ENCODE assay signal across 33 cellular contexts in the genomic region with DNA sequence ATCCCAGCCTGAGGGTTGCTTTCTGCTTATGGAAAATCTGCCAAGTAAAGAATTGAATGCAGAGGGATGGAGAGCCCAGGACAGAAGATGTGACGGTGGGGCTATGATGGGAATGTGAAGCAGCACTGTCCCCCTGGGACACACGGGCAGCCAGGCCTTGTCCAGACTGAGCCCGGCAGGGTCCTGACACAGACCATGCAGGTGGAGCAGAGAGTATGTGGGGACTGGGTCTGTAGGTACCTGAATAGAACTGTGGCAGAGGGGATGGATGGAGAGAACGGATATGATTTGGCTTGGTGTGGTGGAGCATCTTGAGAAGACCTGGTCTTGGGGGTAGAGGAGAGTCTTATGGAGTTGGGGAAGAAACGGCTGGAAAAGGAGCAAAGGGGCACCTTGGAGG. TPM values are rescaled to one million over a fixed set of nuclear protein-coding genes. Genes with fewer than 3 reads are reported as not detected.
"Had no signal": no experiment of that assay in that cellular context is flagged by ENCODE, and none has a peak within 500 bp of the region (broad histone marks: within the 10 kb centered on the region; RNA-seq: fewer than 3 reads in every experiment).

No MANE protein-coding gene starts in this region.

- H3K4me1 ChIP-seq: SJSA1 had no signal

- H3K27ac ChIP-seq: brain microvascular endothelial cell, KMS-11, SJSA1 had no signal

- H3K36me3 Mint-ChIP-seq: activated naive CD4-positive, alpha-beta T cell treated with anti-CD3 and anti-CD28 coated beads, Interleukin-2, amount 10 ng/mL, durations not matched to agents 7 days and 5 days; activated naive CD8-positive, alpha-beta T cell had no signal

- H3K36me3 ChIP-seq: brain microvascular endothelial cell, SJSA1 had no signal

- H3K27me3 ChIP-seq: SJSA1 had no signal

- H3K27me3 Mint-ChIP-seq: activated CD4-positive, alpha-beta T cell treated with anti-CD3 and anti-CD28 coated beads, Interleukin-2, amount 10 ng/mL, durations not matched to agents 24 days and 14 days; activated naive CD4-positive, alpha-beta T cell treated with anti-CD3 and anti-CD28 coated beads, Interleukin-2, amount 10 ng/mL, durations not matched to agents 7 days and 5 days; activated naive CD8-positive, alpha-beta T cell; activated naive CD8-positive, alpha-beta T cell treated with anti-CD3 and anti-CD28 coated beads, Interleukin-2, amount 50 U/mL, for 24 hours had no signal

- H3K4me3 Mint-ChIP-seq: activated CD4-positive, alpha-beta T cell treated with anti-CD3 and anti-CD28 coated beads, Interleukin-2, amount 10 ng/mL, durations not matched to agents 24 days and 14 days; activated naive CD4-positive, alpha-beta T cell treated with anti-CD3 and anti-CD28 coated beads, Interleukin-2, amount 10 ng/mL, durations not matched to agents 7 days and 5 days; activated naive CD8-positive, alpha-beta T cell; activated naive CD8-positive, alpha-beta T cell treated with anti-CD3 and anti-CD28 coated beads, Interleukin-2, amount 50 U/mL, for 24 hours; activated T-cell treated with anti-CD3 and anti-CD28 coated beads, Interleukin-2, amount 50 U/mL, for 4 hours; activated T-helper 1 cell treated with anti-CD3 and anti-CD28 coated beads, Interleukin-12 subunit alpha, Interleukin-12 subunit beta, Interleukin-2, Interleukin-4 antibody, amounts not matched to agents 30 ng/mL and 10 ng/mL and 1 ng/mL, durations not matched to agents 14 hours and 24 hours and 36 hours; T-helper 1 cell treated with Interleukin-12 subunit alpha and Interleukin-12 subunit beta and Interleukin-4 antibody, amounts not matched to agents 30 μg/mL and 1 μg/mL, for 36 hours; T-helper 2 cell treated with Interferon-gamma antibody and Interleukin-4, amounts not matched to agents 5 μg/mL and 100 μg/mL, for 36 hours had no signal

- DNase-seq: activated CD4-positive, alpha-beta T cell treated with anti-CD3 and anti-CD28 coated beads, Interleukin-2, amount 10 ng/mL, durations not matched to agents 24 days and 14 days; activated CD4-positive, alpha-beta T cell treated with anti-CD3 and anti-CD28 coated beads, Interleukin-2, amount 50 U/mL, for 48 hours; activated effector memory CD4-positive, alpha-beta T cell treated with Interleukin-2 at 50 U/mL for 16 hours; activated naive CD4-positive, alpha-beta T cell treated with anti-CD3 and anti-CD28 coated beads, Interleukin-2, amount 10 ng/mL, durations not matched to agents 7 days and 5 days; activated naive CD8-positive, alpha-beta T cell treated with anti-CD3 and anti-CD28 coated beads, Interleukin-2, amount 50 U/mL, for 24 hours; activated T-cell treated with anti-CD3 and anti-CD28 coated beads for 4 hours; activated T-cell treated with anti-CD3 and anti-CD28 coated beads, Interleukin-2, amount 50 U/mL, for 4 hours; anterior cingulate cortex; central memory CD4-positive, alpha-beta T cell; MM.1S; NCI-H1092 treated with DMSO at 0.1 percent for 48 hours; NCI-H1417; NCI-H146; NCI-H187; NCI-H2029 treated with DMSO at 0.1 percent for 48 hours; NCI-H2107; NCI-H2171; NCI-H510A; NCI-H526; NCI-H748 treated with DMSO at 0.1 percent for 48 hours; NK-92 treated with Interleukin-12 subunit alpha and Interleukin-12 subunit beta, amount 100 ng/mL, for 24 hours; SHP77 treated with DMSO at 0.1 percent for 48 hours; SK-N-SH had no signal

- H3K4me1 Mint-ChIP-seq: activated CD4-positive, alpha-beta T cell treated with anti-CD3 and anti-CD28 coated beads, Interleukin-2, amount 10 ng/mL, durations not matched to agents 24 days and 14 days; activated naive CD4-positive, alpha-beta T cell treated with anti-CD3 and anti-CD28 coated beads, Interleukin-2, amount 10 ng/mL, durations not matched to agents 7 days and 5 days; activated naive CD8-positive, alpha-beta T cell treated with anti-CD3 and anti-CD28 coated beads, Interleukin-2, amount 50 U/mL, for 24 hours had no signal

- H3K27ac Mint-ChIP-seq: activated CD4-positive, alpha-beta T cell treated with anti-CD3 and anti-CD28 coated beads, Interleukin-2, amount 10 ng/mL, durations not matched to agents 24 days and 14 days; activated naive CD4-positive, alpha-beta T cell treated with anti-CD3 and anti-CD28 coated beads, Interleukin-2, amount 10 ng/mL, durations not matched to agents 7 days and 5 days; activated naive CD8-positive, alpha-beta T cell; activated naive CD8-positive, alpha-beta T cell treated with anti-CD3 and anti-CD28 coated beads, Interleukin-2, amount 50 U/mL, for 24 hours; activated T-helper 1 cell treated with anti-CD3 and anti-CD28 coated beads, Interleukin-12 subunit alpha, Interleukin-12 subunit beta, Interleukin-2, Interleukin-4 antibody, amounts not matched to agents 30 ng/mL and 10 ng/mL and 1 ng/mL, durations not matched to agents 14 hours and 24 hours and 36 hours; T-helper 1 cell treated with Interleukin-12 subunit alpha and Interleukin-12 subunit beta and Interleukin-4 antibody, amounts not matched to agents 30 μg/mL and 1 μg/mL, for 36 hours; T-helper 2 cell treated with Interferon-gamma antibody and Interleukin-4, amounts not matched to agents 5 μg/mL and 100 μg/mL, for 36 hours had no signal

- H3K9ac ChIP-seq: KMS-11, SK-N-SH had no signal

- ATAC-seq: activated naive CD8-positive, alpha-beta T cell treated with anti-CD3 and anti-CD28 coated beads, Interleukin-2, amount 50 U/mL, for 24 hours; activated T-cell treated with anti-CD3 and anti-CD28 coated beads, Interleukin-2, amount 50 U/mL, for 4 hours had no signal

- H3K4me3 ChIP-seq: SJSA1 had no signal

- H3K9me3 Mint-ChIP-seq: activated CD4-positive, alpha-beta T cell treated with anti-CD3 and anti-CD28 coated beads, Interleukin-2, amount 10 ng/mL, durations not matched to agents 24 days and 14 days; activated naive CD4-positive, alpha-beta T cell treated with anti-CD3 and anti-CD28 coated beads, Interleukin-2, amount 10 ng/mL, durations not matched to agents 7 days and 5 days; activated naive CD8-positive, alpha-beta T cell treated with anti-CD3 and anti-CD28 coated beads, Interleukin-2, amount 50 U/mL, for 24 hours; activated T-cell treated with anti-CD3 and anti-CD28 coated beads, Interleukin-2, amount 50 U/mL, for 4 hours; activated T-helper 1 cell treated with anti-CD3 and anti-CD28 coated beads, Interleukin-12 subunit alpha, Interleukin-12 subunit beta, Interleukin-2, Interleukin-4 antibody, amounts not matched to agents 30 ng/mL and 10 ng/mL and 1 ng/mL, durations not matched to agents 14 hours and 24 hours and 36 hours; T-helper 1 cell treated with Interleukin-12 subunit alpha and Interleukin-12 subunit beta and Interleukin-4 antibody, amounts not matched to agents 30 μg/mL and 1 μg/mL, for 36 hours; T-helper 2 cell treated with Interferon-gamma antibody and Interleukin-4, amounts not matched to agents 5 μg/mL and 100 μg/mL, for 36 hours had no signal

- H3K9me3 ChIP-seq: SJSA1, SK-N-SH had no signal

RNA-seq across cellular contexts. Expression of a gene that starts 0.7 kb away (rescaled TPM):
- total RNA-seq: activated CD4-positive, alpha-beta T cell treated with anti-CD3 and anti-CD28 coated beads, Interleukin-2, amount 10 ng/mL, durations not matched to agents 24 days and 14 days; activated T-cell treated with anti-CD3 and anti-CD28 coated beads, Interleukin-2, amount 50 U/mL, for 4 hours; activated T-helper 1 cell treated with anti-CD3 and anti-CD28 coated beads, Interleukin-12 subunit alpha, Interleukin-12 subunit beta, Interleukin-2, Interleukin-4 antibody, amounts not matched to agents 30 ng/mL and 10 ng/mL and 1 ng/mL, durations not matched to agents 14 hours and 24 hours and 36 hours; LHCN-M2; OCI-LY7; RPMI7951; SJSA1 had no signal
- polyA plus RNA-seq: SK-N-SH had no signal
